Comparison of ENCODE assay signal across 8 cellular contexts in genomic region chr6:134235937-134236751, GRCh38.
DNase-seq lines count a peak whose midpoint lies in the region; ATAC-seq and TF ChIP-seq lines count a peak whose summit lies in the region.

No MANE protein-coding gene starts in this region.

- no peaks in the 10 kb centered on the region for H4K20me1 ChIP-seq in SK-N-SH (ENCODE audit: insufficient read depth)

- H3K4me2 ChIP-seq in SK-N-SH = no peak overlapping the region

- ATAC-seq in HG02981 (IDR thresholded peaks at IDR 0.05; ENCODE audit: unreplicated experiment) = peak; percentile 98

- TF ChIP-seq CTCF in SK-N-SH (IDR thresholded peaks at IDR 0.05) (no peak), fibroblast of the aortic adventitia (IDR thresholded peaks at IDR 0.05; ENCODE audit: insufficient read depth, low read length) (no peak), WERI-Rb-1 (IDR thresholded peaks at IDR 0.05; ENCODE audit: low read depth, low read length) (no peak)

- DNase-seq in stimulated activated CD4-positive, alpha-beta T cell treated with anti-CD3 and anti-CD28 coated beads, Interleukin-12 subunit alpha, Interleukin-12 subunit beta, amount 100 ng/mL, for 4 hours = peak; percentile 10
- no peak for DNase-seq in stimulated activated CD4-positive, alpha-beta T cell treated with anti-CD3 and anti-CD28 coated beads, Interleukin-15, amount 100 ng/mL, for 24 hours
- DNase-seq in SK-N-SH (no peak), fibroblast of the aortic adventitia (ENCODE audit: low read depth) (peak; percentile 67), NCI-H510A (lab: John Stamatoyannopoulos, UW) (no peak), cerebellum (ENCODE audit: low spot score) (no peak), WERI-Rb-1 (no peak)

- CTCF ChIA-PET in SK-N-SH (lab: Yijun Ruan, JAX) = interaction anchor here (0.8 to 1.7 kb wide), 3 partner anchors 9 to 586 kb away, joined by 3 to 4 read pairs (median 3); no protein-coding TSS in a partner anchor

- no peak overlapping the region for H2AFZ ChIP-seq in SK-N-SH (ENCODE audit: low read depth)

- H3K9me2 ChIP-seq in SK-N-SH = no peaks in the 10 kb centered on the region

- 88% methylated on average over 7 of the region's 7 CpGs for WGBS in SK-N-SH (ENCODE audit: low lambda C conversion rate)

- H3K27ac ChIP-seq in SK-N-SH (ENCODE audit: low read depth in 2 of 2, low read length in 1 of 2) (no peak overlapping the region), WERI-Rb-1 (no peak overlapping the region)

- H3F3A ChIP-seq in SK-N-SH (replicated peaks; ENCODE audit: insufficient read depth) = no peaks in the 10 kb centered on the region

- H3K27me3 ChIP-seq in SK-N-SH (ENCODE audit: insufficient read depth) (no peaks in the 10 kb centered on the region), WERI-Rb-1 (ENCODE audit: insufficient read depth, low read depth, severe bottlenecking) (no peaks in the 10 kb centered on the region)

- H3K9me3 ChIP-seq in SK-N-SH (no peaks in the 10 kb centered on the region), WERI-Rb-1 (ENCODE audit: severe bottlenecking) (no peaks in the 10 kb centered on the region)

- H3K79me2 ChIP-seq in SK-N-SH (ENCODE audit: insufficient read depth) = no peaks in the 10 kb centered on the region

- no peak for TF ChIP-seq EP300 in SK-N-SH (IDR thresholded peaks at IDR 0.05; ENCODE audit: borderline replicate concordance in 1 of 2, low read depth in 1 of 2, low read length in 1 of 2)

- no peak overlapping the region for H3K9ac ChIP-seq in SK-N-SH

- TF ChIP-seq RAD21 in SK-N-SH (IDR thresholded peaks at IDR 0.05; ENCODE audit: low read length) = no peak

- H3K36me3 ChIP-seq in SK-N-SH (replicated peaks in 1 of 2; ENCODE audit: control insufficient read depth in 1 of 2, insufficient read depth in 2 of 2, low read length in 1 of 2) (no peaks in the 10 kb centered on the region), WERI-Rb-1 (no peaks in the 10 kb centered on the region)

- H3K4me1 ChIP-seq in SK-N-SH (ENCODE audit: control insufficient read depth in 1 of 2, insufficient read depth in 2 of 2, low read depth in 1 of 2, low read length in 1 of 2) = peaks cover 5 to 9% of the 10 kb centered on the region in 2 experiments; a peak in 3 of 4 replicates

- no peak overlapping the region for H3K4me3 ChIP-seq in SK-N-SH (ENCODE audit: low read depth in 2 of 2, low read length in 1 of 2)
- H3K4me3 ChIP-seq in fibroblast of the aortic adventitia (ENCODE audit: low read depth, low read length) = no peak overlapping the region
- no peak overlapping the region for H3K4me3 ChIP-seq in WERI-Rb-1 (ENCODE audit: low read depth, low read length)

- POLR2A ChIA-PET in SK-N-SH (lab: Yijun Ruan, JAX) = no interaction called here

TF ChIP-seq in SK-N-SH, 30 proteins besides CTCF, POLR2A, EP300 and RAD21:
- TF ChIP-seq MEF2A (IDR thresholded peaks at IDR 0.05; ENCODE audit: borderline replicate concordance, low read depth) (peak; percentile 74; the same call in 1 of the 2 replicates), FOXJ3 (CRISPR knock-in tag; IDR thresholded peaks at IDR 0.05) (no peak), GABPA (IDR thresholded peaks at IDR 0.05; ENCODE audit: low read depth) (no peak), JUND (IDR thresholded peaks at IDR 0.05) (peak; percentile 30; the same call in 1 of the 2 replicates), SIN3A (IDR thresholded peaks at IDR 0.05; ENCODE audit: borderline replicate concordance, low read depth, low read length) (no peak), FOSL2 (IDR thresholded peaks at IDR 0.05; ENCODE audit: borderline replicate concordance, low read depth) (peak; percentile 40; the same call in 1 of the 2 replicates), RCOR1 (IDR thresholded peaks at IDR 0.05; ENCODE audit: low read length) (no peak), ELF1 (IDR thresholded peaks at IDR 0.05) (no peak), SMC3 (IDR thresholded peaks at IDR 0.05; ENCODE audit: low read depth, low read length) (no peak), TEAD4 (IDR thresholded peaks at IDR 0.05; ENCODE audit: borderline replicate concordance, insufficient read depth) (no peak), TCF12 (IDR thresholded peaks at IDR 0.05) (no peak), MXI1 (IDR thresholded peaks at IDR 0.05; ENCODE audit: low read depth, low read length) (no peak)

Comparison
In these comparisons a context has a peak if more than half of its experiments do, and no peak if none do; other contexts are left out.
1. DNase-seq: peak in stimulated activated CD4-positive, alpha-beta T cell treated with anti-CD3 and anti-CD28 coated beads, Interleukin-12 subunit alpha, Interleukin-12 subunit beta, amount 100 ng/mL, for 4 hours (single experiment) and fibroblast of the aortic adventitia (single experiment); none in stimulated activated CD4-positive, alpha-beta T cell treated with anti-CD3 and anti-CD28 coated beads, Interleukin-15, amount 100 ng/mL, for 24 hours (single experiment), SK-N-SH (single experiment), NCI-H510A (single experiment), cerebellum (single experiment) and WERI-Rb-1 (single experiment).